12 cellular contexts compared by ENCODE assay signal in the genomic region with DNA sequence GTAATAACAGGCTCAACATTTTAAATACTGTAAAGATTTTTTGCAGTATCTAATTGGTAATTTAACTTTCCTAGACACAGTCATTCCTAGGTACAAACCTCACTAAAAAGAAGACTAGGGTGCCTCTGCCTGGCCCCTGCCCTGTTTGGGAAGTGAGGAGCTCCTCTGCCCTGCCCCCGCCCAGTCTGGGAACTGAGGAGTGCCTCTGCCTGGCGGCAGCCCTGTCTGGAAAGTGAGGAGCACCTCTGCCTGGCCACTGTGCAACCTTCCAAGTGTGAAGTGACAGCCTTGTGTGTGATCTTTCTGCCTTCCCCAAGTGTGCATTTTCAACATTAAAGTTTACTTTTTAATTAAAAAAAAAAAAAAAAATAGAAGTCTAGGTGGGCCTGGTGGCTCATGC. TPM values are rescaled to one million over a fixed set of nuclear protein-coding genes. Genes with fewer than 3 reads are reported as not detected.
A peak's percentile ranks its signal among the peaks of the same experiment; 100 is the strongest.
DNase-seq lines count a peak whose midpoint lies in the region; ATAC-seq and TF ChIP-seq lines count a peak whose summit lies in the region.
"Had no signal": no experiment of that assay in that cellular context is flagged by ENCODE, and none has a peak within 500 bp of the region (broad histone marks: within the 10 kb centered on the region; RNA-seq: fewer than 3 reads in every experiment).

No MANE protein-coding gene starts in this region.

- no peak overlapping the region for H2BK5ac ChIP-seq in mesendoderm (ENCODE audit: low read length)

- H3K4me1 ChIP-seq in mesendoderm (ENCODE audit: control insufficient read depth, low read depth, low read length): no peaks in the 10 kb centered on the region
- H3K4me1 ChIP-seq: SJCRH30 had no signal

- H3K4ac ChIP-seq in mesendoderm (ENCODE audit: low read depth, low read length): no peak overlapping the region

- ATAC-seq in activated CD8-positive, alpha-beta T cell treated with anti-CD3 and anti-CD28 coated beads for 36 hours: no peak
- ATAC-seq in activated CD8-positive, alpha-beta T cell treated with anti-CD3 and anti-CD28 coated beads, Interleukin-2, amount 10 ng/mL, durations not matched to agents 7 days and 5 days: no peak
- ATAC-seq in activated naive CD8-positive, alpha-beta T cell treated with anti-CD3 and anti-CD28 coated beads, Interleukin-2, amount 50 U/mL, for 24 hours: no peak
- ATAC-seq in GM19452 (IDR thresholded peaks at IDR 0.05; ENCODE audit: unreplicated experiment): no peak
- no peak for ATAC-seq in GM21737 (IDR thresholded peaks at IDR 0.05; ENCODE audit: unreplicated experiment)

- H3K27me3 Mint-ChIP-seq in activated CD8-positive, alpha-beta T cell treated with anti-CD3 and anti-CD28 coated beads for 36 hours: no peaks in the 10 kb centered on the region
- H3K27me3 Mint-ChIP-seq in activated CD8-positive, alpha-beta T cell treated with anti-CD3 and anti-CD28 coated beads, Interleukin-2, amount 10 ng/mL, durations not matched to agents 7 days and 5 days (ENCODE audit: low read depth): no peaks in the 10 kb centered on the region
- H3K27me3 Mint-ChIP-seq in activated naive CD8-positive, alpha-beta T cell treated with anti-CD3 and anti-CD28 coated beads, Interleukin-2, amount 50 U/mL, for 24 hours: peaks cover 2% of the 10 kb centered on the region

- H2BK120ac ChIP-seq in mesendoderm (ENCODE audit: low read depth, low read length): no peak overlapping the region

- POLR2A ChIA-PET in activated CD8-positive, alpha-beta T cell treated with anti-CD3 and anti-CD28 coated beads for 36 hours (lab: Charles Lee): no interaction called here
- POLR2A ChIA-PET in activated CD8-positive, alpha-beta T cell treated with anti-CD3 and anti-CD28 coated beads, Interleukin-2, amount 10 ng/mL, durations not matched to agents 7 days and 5 days (lab: Charles Lee): no interaction called here

- H2BK15ac ChIP-seq in mesendoderm (replicated peaks; ENCODE audit: low read depth): no peak overlapping the region

- H4K8ac ChIP-seq in mesendoderm (ENCODE audit: low read depth, low read length): no peak overlapping the region

- H3K36me3 Mint-ChIP-seq in activated CD8-positive, alpha-beta T cell treated with anti-CD3 and anti-CD28 coated beads for 36 hours (ENCODE audit: low read depth): peaks cover 48% of the 10 kb centered on the region
- H3K36me3 Mint-ChIP-seq in activated CD8-positive, alpha-beta T cell treated with anti-CD3 and anti-CD28 coated beads, Interleukin-2, amount 10 ng/mL, durations not matched to agents 7 days and 5 days (ENCODE audit: low read depth): peaks cover 49% of the 10 kb centered on the region
- peaks cover 56% of the 10 kb centered on the region for H3K36me3 Mint-ChIP-seq in activated naive CD8-positive, alpha-beta T cell treated with anti-CD3 and anti-CD28 coated beads, Interleukin-2, amount 50 U/mL, for 24 hours (ENCODE audit: low read depth)

- H3K27ac ChIP-seq in mesendoderm (ENCODE audit: low read depth, low read length): no peak overlapping the region
- H3K27ac ChIP-seq: SJCRH30 had no signal

- H3K4me3 Mint-ChIP-seq in activated CD8-positive, alpha-beta T cell treated with anti-CD3 and anti-CD28 coated beads for 36 hours: no peak overlapping the region
- H3K4me3 Mint-ChIP-seq in activated CD8-positive, alpha-beta T cell treated with anti-CD3 and anti-CD28 coated beads, Interleukin-2, amount 10 ng/mL, durations not matched to agents 7 days and 5 days: no peak overlapping the region
- H3K4me3 Mint-ChIP-seq in activated naive CD8-positive, alpha-beta T cell treated with anti-CD3 and anti-CD28 coated beads, Interleukin-2, amount 50 U/mL, for 24 hours: no peak overlapping the region

- H3K27ac Mint-ChIP-seq in activated CD8-positive, alpha-beta T cell treated with anti-CD3 and anti-CD28 coated beads for 36 hours: peak overlapping the region; percentile 55
- H3K27ac Mint-ChIP-seq in activated CD8-positive, alpha-beta T cell treated with anti-CD3 and anti-CD28 coated beads, Interleukin-2, amount 10 ng/mL, durations not matched to agents 7 days and 5 days: no peak overlapping the region
- H3K27ac Mint-ChIP-seq in activated naive CD8-positive, alpha-beta T cell treated with anti-CD3 and anti-CD28 coated beads, Interleukin-2, amount 50 U/mL, for 24 hours: peak overlapping the region; percentile 11

- H3K56ac ChIP-seq in mesendoderm (ENCODE audit: low read length): no peak overlapping the region

- no CpG with 5 or more reads among the region's 2 CpGs for WGBS in mesendoderm (ENCODE audit: extremely low coverage, insufficient coverage, low lambda C conversion rate)

- peaks cover 2% of the 10 kb centered on the region for H3K79me1 ChIP-seq in mesendoderm (ENCODE audit: low read length)

- CTCF ChIA-PET in activated CD8-positive, alpha-beta T cell treated with anti-CD3 and anti-CD28 coated beads for 36 hours (lab: Charles Lee): interaction anchor here (0.6 kb wide), 1 partner anchor 14 kb away, joined by 3 read pairs; no protein-coding TSS in a partner anchor
- CTCF ChIA-PET in activated CD8-positive, alpha-beta T cell treated with anti-CD3 and anti-CD28 coated beads, Interleukin-2, amount 10 ng/mL, durations not matched to agents 7 days and 5 days (lab: Charles Lee): interaction anchor here (4.6 kb wide), 1 partner anchor 13 kb away, joined by 28 read pairs; no protein-coding TSS in a partner anchor

- H3K79me2 ChIP-seq in mesendoderm (ENCODE audit: control insufficient read depth, insufficient read depth, low read length): peaks cover 59% of the 10 kb centered on the region

- H3K36me3 ChIP-seq in mesendoderm (ENCODE audit: control insufficient read depth, insufficient read depth, low read length): no peaks in the 10 kb centered on the region

- intact Hi-C loops in activated CD8-positive, alpha-beta T cell treated with anti-CD3 and anti-CD28 coated beads for 36 hours (cut with micrococcal nuclease): no loop called here

- no peak overlapping the region for H3K18ac ChIP-seq in mesendoderm (ENCODE audit: low read length)

- DNase-seq in activated CD8-positive, alpha-beta T cell treated with anti-CD3 and anti-CD28 coated beads for 36 hours: no peak
- DNase-seq in activated CD8-positive, alpha-beta T cell treated with anti-CD3 and anti-CD28 coated beads, Interleukin-2, amount 10 ng/mL, durations not matched to agents 7 days and 5 days: no peak
- peak; percentile 21 for DNase-seq in ELF-1 (ENCODE audit: low read depth, low spot score)
- no peak for DNase-seq in activated naive CD8-positive, alpha-beta T cell treated with anti-CD3 and anti-CD28 coated beads, Interleukin-2, amount 50 U/mL, for 24 hours
- DNase-seq in mesendoderm: peak; percentile 61
- DNase-seq in SIG-M5 treated with dmso at 0.1 percent for 504 hours (lab: John Stamatoyannopoulos, UW; ENCODE audit: unreplicated experiment): no peak
- DNase-seq: activated T-cell treated with anti-CD3 and anti-CD28 coated beads, Interleukin-2, amount 50 U/mL, for 48 hours; NCI-H187 treated with DMSO at 0.1 percent for 48 hours; SJCRH30 had no signal

- no peak overlapping the region for H4K5ac ChIP-seq in mesendoderm (ENCODE audit: low read length)

- H3K4me2 ChIP-seq in mesendoderm (ENCODE audit: low read length): no peak overlapping the region
- H3K4me2 ChIP-seq: smooth muscle cell had no signal

- H3K9me3 Mint-ChIP-seq in activated CD8-positive, alpha-beta T cell treated with anti-CD3 and anti-CD28 coated beads for 36 hours: no peaks in the 10 kb centered on the region
- H3K9me3 Mint-ChIP-seq in activated CD8-positive, alpha-beta T cell treated with anti-CD3 and anti-CD28 coated beads, Interleukin-2, amount 10 ng/mL, durations not matched to agents 7 days and 5 days (ENCODE audit: insufficient read depth): no peaks in the 10 kb centered on the region
- no peaks in the 10 kb centered on the region for H3K9me3 Mint-ChIP-seq in activated naive CD8-positive, alpha-beta T cell treated with anti-CD3 and anti-CD28 coated beads, Interleukin-2, amount 50 U/mL, for 24 hours

- H2AK5ac ChIP-seq in mesendoderm (ENCODE audit: low read length): no peak overlapping the region

- TF ChIP-seq CTCF in activated CD8-positive, alpha-beta T cell treated with anti-CD3 and anti-CD28 coated beads for 36 hours (IDR thresholded peaks at IDR 0.05): no peak

- no peak overlapping the region for H3K4me3 ChIP-seq in mesendoderm (ENCODE audit: low read length)
- H3K4me3 ChIP-seq: SJCRH30, smooth muscle cell had no signal

- peaks cover 55% of the 10 kb centered on the region for H3K4me1 Mint-ChIP-seq in activated CD8-positive, alpha-beta T cell treated with anti-CD3 and anti-CD28 coated beads for 36 hours (ENCODE audit: low read depth)
- H3K4me1 Mint-ChIP-seq in activated CD8-positive, alpha-beta T cell treated with anti-CD3 and anti-CD28 coated beads, Interleukin-2, amount 10 ng/mL, durations not matched to agents 7 days and 5 days (ENCODE audit: low read depth): peaks cover 50% of the 10 kb centered on the region
- H3K4me1 Mint-ChIP-seq in activated naive CD8-positive, alpha-beta T cell treated with anti-CD3 and anti-CD28 coated beads, Interleukin-2, amount 50 U/mL, for 24 hours: peaks cover 58% of the 10 kb centered on the region

- no peak overlapping the region for H3K9ac ChIP-seq in mesendoderm (ENCODE audit: low read length)

- H3K27me3 ChIP-seq in mesendoderm (ENCODE audit: insufficient read depth, low read length, poor library complexity): no peaks in the 10 kb centered on the region
- H3K27me3 ChIP-seq: SJCRH30 had no signal

- no peak overlapping the region for H3K23ac ChIP-seq in mesendoderm (ENCODE audit: low read length)

RNA-seq across cellular contexts. Expression of gene CHORDC1, which starts 4.2 kb away (rescaled TPM):
- total RNA-seq in activated CD8-positive, alpha-beta T cell treated with anti-CD3 and anti-CD28 coated beads for 36 hours: 10 to 100 TPM; 75.7 to 82.6 TPM
- total RNA-seq in activated CD8-positive, alpha-beta T cell treated with anti-CD3 and anti-CD28 coated beads, Interleukin-2, amount 10 ng/mL, durations not matched to agents 7 days and 5 days: 10 to 100 TPM; 66.7 to 68.4 TPM
- 87.6 TPM for polyA plus RNA-seq in mesendoderm (2013, experiment 1 of 2)
- polyA plus RNA-seq in mesendoderm (2013, experiment 2 of 2): 90.0 TPM

Comparison
In these comparisons a context has a peak if more than half of its experiments do, and no peak if none do; other contexts are left out.
1. DNase-seq: peak in ELF-1 (single experiment) and mesendoderm (single experiment); none in activated CD8-positive, alpha-beta T cell treated with anti-CD3 and anti-CD28 coated beads for 36 hours (single experiment), activated CD8-positive, alpha-beta T cell treated with anti-CD3 and anti-CD28 coated beads, Interleukin-2, amount 10 ng/mL, durations not matched to agents 7 days and 5 days (single experiment), activated naive CD8-positive, alpha-beta T cell treated with anti-CD3 and anti-CD28 coated beads, Interleukin-2, amount 50 U/mL, for 24 hours (single experiment) and SIG-M5 treated with dmso at 0.1 percent for 504 hours (single experiment).